Comparison of ENCODE assay signal across 9 cellular contexts in genomic region chr15:91694829-91695205, GRCh38.
DNase-seq lines count a peak whose midpoint lies in the region; ATAC-seq, FAIRE-seq and TF ChIP-seq lines count a peak whose summit lies in the region.
"Had no signal": no experiment of that assay in that cellular context is flagged by ENCODE, and none has a peak within 500 bp of the region (broad histone marks: within the 10 kb centered on the region; RNA-seq: fewer than 3 reads in every experiment).

No MANE protein-coding gene starts in this region.

- no peak overlapping the region for H2AFZ ChIP-seq in K562 (ENCODE audit: low read depth, low read length)

- no peaks in the 10 kb centered on the region for H3K9me3 ChIP-seq in K562 (replicated peaks; ENCODE audit: control insufficient read depth, insufficient read depth, low read depth, low read length)
- no peaks in the 10 kb centered on the region for H3K9me3 ChIP-seq in stomach

- H3K4me2 ChIP-seq in K562 (ENCODE audit: insufficient read depth, low read length) = no peak overlapping the region

- POLR2A ChIA-PET in K562 (lab: Yijun Ruan, JAX) = no interaction called here

- BruUV-seq in K562 (replicated peaks; lab: Mats Ljungman, UMichigan) = no TSS peak

- no peak overlapping the region for H3K9ac ChIP-seq in K562 (ENCODE audit: insufficient read depth in 1 of 2, low read depth in 2 of 2, low read length in 2 of 2)

- TF ChIP-seq EP300 in K562 (IDR thresholded peaks at IDR 0.05; ENCODE audit: low read length) = no peak
- no peak for TF ChIP-seq EP300 in stomach (IDR thresholded peaks at IDR 0.05)

- CTCF ChIA-PET in K562 (lab: Yijun Ruan, JAX; ENCODE audit: low intra/inter-chr PET ratio) = no interaction called here

- TF ChIP-seq CTCF in K562 (IDR thresholded peaks at IDR 0.05 in 2 of 3, conservative IDR thresholded peaks at IDR 0.05 in 1 of 3; ENCODE audit: insufficient read depth in 2 of 3, low read depth in 1 of 3, low read length in 3 of 3) = no peak
- no peak for TF ChIP-seq CTCF in stomach (IDR thresholded peaks at IDR 0.05)

- H3K9me1 ChIP-seq in K562 (ENCODE audit: control insufficient read depth, insufficient read depth, low read length) = peaks cover 3% of the 10 kb centered on the region

- no peak for TF ChIP-seq RAD21 in K562 (CRISPR knock-in tag; conservative IDR thresholded peaks at IDR 0.05 in 1 of 2, IDR thresholded peaks at IDR 0.05 in 1 of 2)

- H4K20me1 ChIP-seq in K562 (replicated peaks; ENCODE audit: control insufficient read depth, insufficient read depth, low read length) = no peaks in the 10 kb centered on the region

- ATAC-seq in K562 (no peak), GM19324 (IDR thresholded peaks at IDR 0.05; ENCODE audit: low FRiP score, unreplicated experiment) (no peak)

- H3K79me2 ChIP-seq in K562 (ENCODE audit: control insufficient read depth, insufficient read depth, low read length) = no peaks in the 10 kb centered on the region

- peak; percentile 38 for DNase-seq in GOT3 (lab: John Stamatoyannopoulos, UW)
- DNase-seq in K562 (ENCODE audit: extremely low read depth in 1 of 4, low spot score in 3 of 4) = no peak
- DNase-seq in iris pigment epithelial cell (ENCODE audit: low read depth) = peak; percentile 4
- DNase-seq in stomach = no peak
- no peak for DNase-seq in activated CD4-positive, alpha-beta T cell treated with anti-CD3 and anti-CD28 coated beads, Interleukin-2, amount 50 U/mL, for 48 hours
- no peak for DNase-seq in NCI-H2227 (lab: John Stamatoyannopoulos, UW; ENCODE audit: unreplicated experiment)
- DNase-seq in NK-92 (lab: John Stamatoyannopoulos, UW; ENCODE audit: unreplicated experiment) = no peak
- DNase-seq: GF-D8 had no signal

- intact Hi-C loops in K562 (cut with micrococcal nuclease) = no loop called here
- intact Hi-C loops in stomach (cut with DNase I; ENCODE audit: low total_unique reads) = no loop called here

- in situ Hi-C loops in K562 (cut with MboI) = no loop called here

- H3K27ac ChIP-seq in K562 (ENCODE audit: extremely low read depth, low read depth, low read length) = no peak overlapping the region
- H3K27ac ChIP-seq in stomach = peak overlapping the region in 4 of 5 donors; percentile 73 to 86 (median 80)

- H3K4me1 ChIP-seq in K562 (replicated peaks in 1 of 2; ENCODE audit: control insufficient read depth in 2 of 2, insufficient read depth in 2 of 2, low read length in 2 of 2) = no peaks in the 10 kb centered on the region
- H3K4me1 ChIP-seq in stomach = peaks cover 0 to 14% (median 7%) of the 10 kb centered on the region in 4 donors

- H3K4me3 ChIP-seq in K562 = no peak overlapping the region
- peak overlapping the region in 2 of 4 donors; percentile 4 to 13 for H3K4me3 ChIP-seq in stomach

- H3K36me3 ChIP-seq in K562 (ENCODE audit: control insufficient read depth, insufficient read depth, low read length) (no peaks in the 10 kb centered on the region), stomach (no peaks in the 10 kb centered on the region)

- 3% methylated on average over 4 of the region's 4 CpGs for WGBS in K562 (ENCODE audit: insufficient coverage, low coverage, missing lambda C conversion rate)
- 58 to 86% (median 74%) methylated on average over 4 of the region's 4 CpGs for WGBS in stomach, 5 donors

- TF ChIP-seq POLR2A in K562 (conservative IDR thresholded peaks at IDR 0.05) = no peak
- no peak for TF ChIP-seq POLR2A in stomach (IDR thresholded peaks at IDR 0.05)

- H3K27me3 ChIP-seq in K562 (ENCODE audit: control insufficient read depth in 2 of 2, insufficient read depth in 2 of 2, low read length in 2 of 2) = peaks cover 2 to 17% of the 10 kb centered on the region in 2 experiments; a peak in 3 of 5 replicates
- no peaks in the 10 kb centered on the region for H3K27me3 ChIP-seq in stomach

- FAIRE-seq in K562 (lab: Jason Lieb, UNC) = no peak

TF ChIP-seq in K562, 482 proteins besides CTCF, POLR2A, EP300 and RAD21:
- TF ChIP-seq SAFB2 (IDR thresholded peaks at IDR 0.05; ENCODE audit: borderline replicate concordance, low read depth, low read length, severe bottlenecking) = no peak
- no peak for TF ChIP-seq CEBPG (CRISPR knock-in tag; IDR thresholded peaks at IDR 0.05)
- peak in 1 of 2 experiments; percentile 77; a peak in 2 of 4 replicates for TF ChIP-seq CEBPG (tag; conservative IDR thresholded peaks at IDR 0.05 in 1 of 2, IDR thresholded peaks at IDR 0.05 in 1 of 2)
- no peak for TF ChIP-seq ATF2 (CRISPR knock-in tag; IDR thresholded peaks at IDR 0.05)
- TF ChIP-seq CEBPB (tag; IDR thresholded peaks at IDR 0.05) = peak; percentile 49; the same call in 1 of the 2 replicates
TF ChIP-seq in K562: peak in this region for 2.

Comparison
In these comparisons a context has a peak if more than half of its experiments do, and no peak if none do; other contexts are left out.
1. DNase-seq: peak in GOT3 (single experiment) and iris pigment epithelial cell (single experiment); none in K562 (0 of 4), stomach (single experiment), activated CD4-positive, alpha-beta T cell treated with anti-CD3 and anti-CD28 coated beads, Interleukin-2, amount 50 U/mL, for 48 hours (0 of 2), NCI-H2227 (single experiment) and NK-92 (single experiment).